In the genomic region with DNA sequence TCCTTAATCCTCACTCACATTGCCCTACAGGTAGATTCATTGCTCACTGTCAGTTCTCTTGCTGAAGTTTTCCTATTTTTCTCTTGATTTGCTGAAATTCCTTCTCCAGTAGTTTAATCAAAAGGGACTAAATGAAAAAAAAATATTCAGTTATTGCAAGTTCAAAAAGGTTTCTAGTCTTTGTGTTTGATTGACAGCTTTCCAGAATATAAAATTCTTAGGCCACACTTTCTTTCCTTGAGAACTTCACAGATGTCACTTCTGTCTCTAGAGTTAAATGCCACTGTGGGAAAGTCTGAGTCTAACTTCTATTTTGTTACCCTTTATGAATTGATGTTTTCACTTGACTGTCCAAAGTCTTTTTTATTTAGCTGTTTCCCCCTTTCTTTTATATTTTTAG, we compare ENCODE assay signal across 17 cellular contexts.
"Had no signal": no experiment of that assay in that cellular context is flagged by ENCODE, and none has a peak within 500 bp of the region (broad histone marks: within the 10 kb centered on the region; RNA-seq: fewer than 3 reads in every experiment).

No MANE protein-coding gene starts in this region.

- H3K4me3 Mint-ChIP-seq: mesothelial cell of epicardium; naive B cell; natural killer cell; stimulated activated naive B cell treated with anti-CD40 and anti-IgM and Interleukin-4, amounts not matched to agents 10 μg/mL and 1 μg/mL and 100 μg/mL, for 72 hours had no signal

- H3K27me3 Mint-ChIP-seq: naive B cell; progenitor cell of endocrine pancreas; stimulated activated naive B cell treated with anti-CD40 and anti-IgM and Interleukin-4, amounts not matched to agents 10 μg/mL and 1 μg/mL and 100 μg/mL, for 72 hours had no signal

- DNase-seq: islet precursor cell; left ventricle myocardium inferior; mesendoderm; naive B cell; natural killer cell; right lobe of liver; stimulated activated CD4-positive, alpha-beta T cell treated with anti-CD3 and anti-CD28 coated beads, Interleukin-2, amount 100 ng/mL, for 24 hours; stimulated activated CD4-positive, alpha-beta T cell treated with anti-CD3 and anti-CD28 coated beads, Interleukin-4, amount 100 ng/mL, for 1 hour; stimulated activated naive B cell treated with anti-CD40 and anti-IgM and Interleukin-4, amounts not matched to agents 10 μg/mL and 1 μg/mL and 100 μg/mL, for 72 hours; stimulated activated naive CD8-positive, alpha-beta T cell treated with anti-CD3 and anti-CD28 coated beads, Interleukin-15, Interleukin-2, amounts not matched to agents 100 U/mL and 50 U/mL, for 24 hours; stomach; testis; thyroid gland; transverse colon; upper lobe of left lung had no signal

- H3K36me3 Mint-ChIP-seq: naive B cell, natural killer cell had no signal

- H3K27ac Mint-ChIP-seq: mesothelial cell of epicardium; natural killer cell; progenitor cell of endocrine pancreas; stimulated activated naive B cell treated with anti-CD40 and anti-IgM and Interleukin-4, amounts not matched to agents 10 μg/mL and 1 μg/mL and 100 μg/mL, for 72 hours had no signal

- H3K4me1 Mint-ChIP-seq: naive B cell; stimulated activated naive B cell treated with anti-CD40 and anti-IgM and Interleukin-4, amounts not matched to agents 10 μg/mL and 1 μg/mL and 100 μg/mL, for 72 hours had no signal

- ATAC-seq: natural killer cell; right lobe of liver; stimulated activated naive B cell treated with anti-CD40 and anti-IgM and Interleukin-4, amounts not matched to agents 10 μg/mL and 1 μg/mL and 100 μg/mL, for 72 hours; stimulated activated naive CD8-positive, alpha-beta T cell treated with anti-CD3 and anti-CD28 coated beads, Interleukin-15, Interleukin-2, amounts not matched to agents 100 U/mL and 50 U/mL, for 24 hours had no signal

- H3K9me3 Mint-ChIP-seq: naive B cell; natural killer cell; stimulated activated naive B cell treated with anti-CD40 and anti-IgM and Interleukin-4, amounts not matched to agents 10 μg/mL and 1 μg/mL and 100 μg/mL, for 72 hours had no signal
